In genomic region chr1:13677896-13678295, GRCh38 we compare ENCODE assay signal across 29 cellular contexts. TPM values are rescaled to one million over a fixed set of nuclear protein-coding genes. Genes with fewer than 3 reads are reported as not detected.
DNase-seq lines count a peak whose midpoint lies in the region; ATAC-seq lines count a peak whose summit lies in the region.
"Had no signal": no experiment of that assay in that cellular context is flagged by ENCODE, and none has a peak within 500 bp of the region (broad histone marks: within the 10 kb centered on the region; RNA-seq: fewer than 3 reads in every experiment).

No MANE protein-coding gene starts in this region.

- ATAC-seq in activated T-cell treated with anti-CD3 and anti-CD28 coated beads, Interleukin-2, amount 50 U/mL, for 72 hours (replicated peaks in 1 of 2), result no peak
- ATAC-seq in memory B cell (ENCODE audit: low read depth) (peak; percentile 56), naive B cell (ENCODE audit: low read depth in 2 of 2) (peak; percentile 32 to 56)
- ATAC-seq: A549; CD8-positive, alpha-beta T cell had no signal

- no peaks in the 10 kb centered on the region for H3K9me3 Mint-ChIP-seq in activated T-cell treated with anti-CD3 and anti-CD28 coated beads, Interleukin-2, amount 50 U/mL, for 72 hours
- H3K9me3 Mint-ChIP-seq in memory B cell (peaks cover 2% of the 10 kb centered on the region), naive B cell (no peaks in the 10 kb centered on the region)
- H3K9me3 Mint-ChIP-seq: CD4-positive, alpha-beta T cell; CD8-positive, alpha-beta T cell had no signal

- no peak for DNase-seq in activated T-cell treated with anti-CD3 and anti-CD28 coated beads, Interleukin-2, amount 50 U/mL, for 72 hours
- DNase-seq in activated T-cell treated with anti-CD3 and anti-CD28 coated beads, Interleukin-2, amount 50 U/mL, for 1 hour, result no peak
- DNase-seq in memory B cell (ENCODE audit: low spot score in 2 of 2) (no peak), naive B cell (no peak), pons (ENCODE audit: low spot score) (no peak), T1000 (lab: John Stamatoyannopoulos, UW) (no peak)
- DNase-seq: 8988T; ACHN; AML-193; BE2C; C1 segment of cervical spinal cord; Caco-2; Calu3; CD4-positive, alpha-beta memory T cell; CD4-positive, alpha-beta T cell; CD4-positive, CD25-positive, alpha-beta regulatory T cell; CD8-positive, alpha-beta memory T cell; CD8-positive, alpha-beta T cell; COR-L47; DMS 273 treated with DMSO at 0.1 percent for 48 hours; DMS153; DMS53; DMS79; DMS79 treated with DMSO at 0.1 percent for 48 hours; DND-41; EL had no signal

- peaks cover 0 to 1% of the 10 kb centered on the region in 2 donors for H3K36me3 Mint-ChIP-seq in activated T-cell treated with anti-CD3 and anti-CD28 coated beads, Interleukin-2, amount 50 U/mL, for 72 hours (ENCODE audit: insufficient read depth in 2 of 2)
- H3K36me3 Mint-ChIP-seq in memory B cell (peaks cover 2% of the 10 kb centered on the region), naive B cell (no peaks in the 10 kb centered on the region)
- H3K36me3 Mint-ChIP-seq: CD14-positive monocyte; CD4-positive, alpha-beta memory T cell; CD4-positive, CD25-positive, alpha-beta regulatory T cell; CD8-positive, alpha-beta T cell had no signal

- no peak overlapping the region for H3K4me3 Mint-ChIP-seq in activated T-cell treated with anti-CD3 and anti-CD28 coated beads, Interleukin-2, amount 50 U/mL, for 72 hours
- H3K4me3 Mint-ChIP-seq in memory B cell (no peak overlapping the region), naive B cell (no peak overlapping the region)
- H3K4me3 Mint-ChIP-seq: B cell; CD14-positive monocyte; CD4-positive, alpha-beta memory T cell; CD4-positive, alpha-beta T cell; CD4-positive, CD25-positive, alpha-beta regulatory T cell; CD8-positive, alpha-beta memory T cell; CD8-positive, alpha-beta T cell had no signal

- no peaks in the 10 kb centered on the region for H3K4me1 Mint-ChIP-seq in activated T-cell treated with anti-CD3 and anti-CD28 coated beads, Interleukin-2, amount 50 U/mL, for 72 hours (ENCODE audit: low read depth)
- peaks cover 19% of the 10 kb centered on the region for H3K4me1 Mint-ChIP-seq in memory B cell
- H3K4me1 Mint-ChIP-seq in naive B cell, result peaks cover 11 to 20% (median 16%) of the 10 kb centered on the region in 3 donors
- H3K4me1 Mint-ChIP-seq: CD4-positive, alpha-beta memory T cell; CD4-positive, CD25-positive, alpha-beta regulatory T cell; CD8-positive, alpha-beta memory T cell had no signal

- H3K27me3 Mint-ChIP-seq in activated T-cell treated with anti-CD3 and anti-CD28 coated beads, Interleukin-2, amount 50 U/mL, for 72 hours (ENCODE audit: low read depth), result peaks cover 40% of the 10 kb centered on the region
- H3K27me3 Mint-ChIP-seq in memory B cell, result peaks cover 1% of the 10 kb centered on the region
- peaks cover 0 to 1% (median 0%) of the 10 kb centered on the region in 3 donors for H3K27me3 Mint-ChIP-seq in naive B cell
- H3K27me3 Mint-ChIP-seq: B cell had no signal

- peak overlapping the region; percentile 61 for H3K27ac Mint-ChIP-seq in activated T-cell treated with anti-CD3 and anti-CD28 coated beads, Interleukin-2, amount 50 U/mL, for 72 hours
- H3K27ac Mint-ChIP-seq in memory B cell (no peak overlapping the region), naive B cell (no peak overlapping the region)
- H3K27ac Mint-ChIP-seq: B cell; CD14-positive monocyte; CD4-positive, alpha-beta memory T cell; CD4-positive, alpha-beta T cell; CD4-positive, CD25-positive, alpha-beta regulatory T cell; CD8-positive, alpha-beta memory T cell; CD8-positive, alpha-beta T cell had no signal

RNA-seq across cellular contexts. Expression of gene PRDM2, which starts 22.1 kb away (rescaled TPM):
- total RNA-seq in activated T-cell treated with anti-CD3 and anti-CD28 coated beads, Interleukin-2, amount 50 U/mL, for 72 hours, result 10 to 100 TPM; 61.9 to 65.8 TPM
- polyA plus RNA-seq in naive B cell (ENCODE audit: low read depth in 6 of 6), result 10 to 100 TPM; 18.4 to 49.1 (median 35.3) TPM

Comparison
In these comparisons a context has a peak if more than half of its experiments do, and no peak if none do; other contexts are left out.
1. ATAC-seq: peak in memory B cell (single experiment) and naive B cell (2 of 2); none in activated T-cell treated with anti-CD3 and anti-CD28 coated beads, Interleukin-2, amount 50 U/mL, for 72 hours (0 of 2).